ENCODE assay signal across 17 cellular contexts in the genomic region with DNA sequence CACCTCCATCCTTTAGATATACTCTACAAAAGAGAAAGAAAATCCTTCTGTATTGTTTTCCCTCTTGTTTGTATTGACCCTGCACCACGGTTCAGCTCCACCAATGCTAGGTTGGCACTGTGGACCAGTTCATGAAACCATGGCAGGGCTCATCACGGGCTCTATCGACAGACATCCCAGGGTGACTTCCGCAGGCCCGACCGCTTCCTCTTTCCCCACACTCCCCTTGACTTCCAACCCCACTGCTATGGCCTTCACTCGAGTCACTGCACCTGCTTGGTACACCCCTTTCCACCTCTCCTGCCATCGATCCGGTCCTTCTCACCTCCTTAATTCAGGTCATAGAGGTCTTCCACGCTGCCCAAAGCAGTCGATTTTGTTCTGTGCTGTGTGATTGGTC. TPM values are rescaled to one million over a fixed set of nuclear protein-coding genes. Genes with fewer than 3 reads are reported as not detected.
DNase-seq lines count a peak whose midpoint lies in the region; ATAC-seq and TF ChIP-seq lines count a peak whose summit lies in the region.
"Had no signal": no experiment of that assay in that cellular context is flagged by ENCODE, and none has a peak within 500 bp of the region (broad histone marks: within the 10 kb centered on the region; RNA-seq: fewer than 3 reads in every experiment).

No MANE protein-coding gene starts in this region.

- no peaks in the 10 kb centered on the region for H3K27me3 Mint-ChIP-seq in T-helper 1 cell treated with Interleukin-12 subunit alpha and Interleukin-12 subunit beta and Interleukin-4 antibody, amounts not matched to agents 30 μg/mL and 1 μg/mL, for 36 hours (ENCODE audit: low read depth)
- H3K27me3 Mint-ChIP-seq in brain, result no peaks in the 10 kb centered on the region

- TF ChIP-seq CTCF in Peyer's patch (IDR thresholded peaks at IDR 0.05), result no peak
- TF ChIP-seq CTCF in brain (conservative IDR thresholded peaks at IDR 0.05), result no peak

- peak overlapping the region in 2 of 4 donors; percentile 47 to 67 for H3K27ac ChIP-seq in Peyer's patch
- H3K27ac ChIP-seq: 22Rv1, PC-9 had no signal

- no peaks in the 10 kb centered on the region for H3K27me3 ChIP-seq in Peyer's patch

- H3K36me3 Mint-ChIP-seq in T-helper 1 cell treated with Interleukin-12 subunit alpha and Interleukin-12 subunit beta and Interleukin-4 antibody, amounts not matched to agents 30 μg/mL and 1 μg/mL, for 36 hours (ENCODE audit: low read depth), result peaks cover 38% of the 10 kb centered on the region
- peaks cover 43% of the 10 kb centered on the region for H3K36me3 Mint-ChIP-seq in brain
- H3K36me3 Mint-ChIP-seq in stimulated activated effector memory CD8-positive, alpha-beta T cell treated with anti-CD3 and anti-CD28 coated beads, Interleukin-12 subunit alpha, Interleukin-12 subunit beta, amount 100 ng/mL, for 72 hours, result peaks cover 96% of the 10 kb centered on the region

- peaks cover 0 to 16% (median 5%) of the 10 kb centered on the region in 4 donors for H3K4me1 ChIP-seq in Peyer's patch

- DNase-seq in T-helper 1 cell (no peak), Peyer's patch (peak in 2 of 3 donors; percentile 51 to 63)
- DNase-seq in stimulated activated effector memory CD8-positive, alpha-beta T cell treated with anti-CD3 and anti-CD28 coated beads, Interleukin-12 subunit alpha, Interleukin-12 subunit beta, amount 100 ng/mL, for 72 hours (ENCODE audit: low spot score in 2 of 2), result no peak
- DNase-seq: activated CD4-positive, alpha-beta T cell treated with anti-CD3 and anti-CD28 coated beads, Interleukin-2, amount 50 U/mL, for 48 hours; activated naive CD4-positive, alpha-beta T cell treated with anti-CD3 and anti-CD28 coated beads for 36 hours; GDM1; HCEC 1CT; hippocampal formation; left ventricle myocardium superior; NCI-H1092; PC-9 had no signal

- peaks cover 0 to 8% (median 0%) of the 10 kb centered on the region in 3 donors for H3K36me3 ChIP-seq in Peyer's patch

- H3K4me1 Mint-ChIP-seq in T-helper 1 cell treated with Interleukin-12 subunit alpha and Interleukin-12 subunit beta and Interleukin-4 antibody, amounts not matched to agents 30 μg/mL and 1 μg/mL, for 36 hours (ENCODE audit: low read depth), result peaks cover 29% of the 10 kb centered on the region
- H3K4me1 Mint-ChIP-seq in brain, result peaks cover 15% of the 10 kb centered on the region
- peaks cover 42% of the 10 kb centered on the region for H3K4me1 Mint-ChIP-seq in stimulated activated effector memory CD8-positive, alpha-beta T cell treated with anti-CD3 and anti-CD28 coated beads, Interleukin-12 subunit alpha, Interleukin-12 subunit beta, amount 100 ng/mL, for 72 hours

- H3K4me3 ChIP-seq in Peyer's patch, result no peak overlapping the region
- H3K4me3 ChIP-seq: PC-9 had no signal

- H3K27ac Mint-ChIP-seq in T-helper 1 cell treated with Interleukin-12 subunit alpha and Interleukin-12 subunit beta and Interleukin-4 antibody, amounts not matched to agents 30 μg/mL and 1 μg/mL, for 36 hours, result peak overlapping the region; percentile 91
- peak overlapping the region in 3 of 5 experiments; percentile 81 to 92 (median 87) for H3K27ac Mint-ChIP-seq in brain
- peak overlapping the region; percentile 93 for H3K27ac Mint-ChIP-seq in stimulated activated effector memory CD8-positive, alpha-beta T cell treated with anti-CD3 and anti-CD28 coated beads, Interleukin-12 subunit alpha, Interleukin-12 subunit beta, amount 100 ng/mL, for 72 hours

- TF ChIP-seq POLR2A in Peyer's patch (IDR thresholded peaks at IDR 0.05), result no peak

- no peak for ATAC-seq in stimulated activated effector memory CD8-positive, alpha-beta T cell treated with anti-CD3 and anti-CD28 coated beads, Interleukin-12 subunit alpha, Interleukin-12 subunit beta, amount 100 ng/mL, for 72 hours
- ATAC-seq in HG02759 (IDR thresholded peaks at IDR 0.05; ENCODE audit: unreplicated experiment) (no peak), HG02885 (IDR thresholded peaks at IDR 0.05; ENCODE audit: poor library complexity, unreplicated experiment) (no peak), HG03469 (IDR thresholded peaks at IDR 0.05; ENCODE audit: unreplicated experiment) (no peak)
- ATAC-seq: left ventricle myocardium superior had no signal

- H3K9me3 ChIP-seq in Peyer's patch, result no peaks in the 10 kb centered on the region

- H3K4me3 Mint-ChIP-seq in T-helper 1 cell treated with Interleukin-12 subunit alpha and Interleukin-12 subunit beta and Interleukin-4 antibody, amounts not matched to agents 30 μg/mL and 1 μg/mL, for 36 hours, result no peak overlapping the region
- no peak overlapping the region for H3K4me3 Mint-ChIP-seq in brain
- no peak overlapping the region for H3K4me3 Mint-ChIP-seq in stimulated activated effector memory CD8-positive, alpha-beta T cell treated with anti-CD3 and anti-CD28 coated beads, Interleukin-12 subunit alpha, Interleukin-12 subunit beta, amount 100 ng/mL, for 72 hours
- H3K4me3 Mint-ChIP-seq: activated naive CD4-positive, alpha-beta T cell treated with anti-CD3 and anti-CD28 coated beads for 36 hours had no signal

- no peaks in the 10 kb centered on the region for H3K9me3 Mint-ChIP-seq in T-helper 1 cell treated with Interleukin-12 subunit alpha and Interleukin-12 subunit beta and Interleukin-4 antibody, amounts not matched to agents 30 μg/mL and 1 μg/mL, for 36 hours
- no peaks in the 10 kb centered on the region for H3K9me3 Mint-ChIP-seq in brain
- no peaks in the 10 kb centered on the region for H3K9me3 Mint-ChIP-seq in stimulated activated effector memory CD8-positive, alpha-beta T cell treated with anti-CD3 and anti-CD28 coated beads, Interleukin-12 subunit alpha, Interleukin-12 subunit beta, amount 100 ng/mL, for 72 hours
- H3K9me3 Mint-ChIP-seq: activated naive CD4-positive, alpha-beta T cell treated with anti-CD3 and anti-CD28 coated beads for 36 hours had no signal

RNA-seq across cellular contexts. Expression of a gene that starts 21.2 kb away (rescaled TPM):
- total RNA-seq in Peyer's patch, result 1 to 10 TPM in 3 of 4 donors, under 1 TPM in 1; 0.57 to 2.8 (median 2.4) TPM
- 1.5 TPM for polyA plus RNA-seq in brain (ENCODE audit: insufficient read depth, low read depth, low replicate concordance)

RNA-seq across cellular contexts. Expression of a gene that starts 56.0 kb away (rescaled TPM):
- 10 to 100 TPM; 18.4 to 47.0 (median 25.4) TPM for total RNA-seq in Peyer's patch
- polyA plus RNA-seq in brain (ENCODE audit: insufficient read depth, low read depth, low replicate concordance), result 94.8 TPM

RNA-seq across cellular contexts. Expression of a gene that starts 59.5 kb away (rescaled TPM):
- 10 to 100 TPM in 3 of 4 donors, 1 to 10 TPM in 1; 4.2 to 12.1 (median 11.4) TPM for total RNA-seq in Peyer's patch
- 7.5 TPM for polyA plus RNA-seq in brain (ENCODE audit: insufficient read depth, low read depth, low replicate concordance)

Comparison
In these comparisons a context has a peak if more than half of its experiments do, and no peak if none do; other contexts are left out.
1. DNase-seq: peak in Peyer's patch (2 of 3); none in T-helper 1 cell (0 of 5) and stimulated activated effector memory CD8-positive, alpha-beta T cell treated with anti-CD3 and anti-CD28 coated beads, Interleukin-12 subunit alpha, Interleukin-12 subunit beta, amount 100 ng/mL, for 72 hours (0 of 2).
2. Peak in every context shown above with its lines, with median percentiles within 50 percentile points of each other: H3K27ac Mint-ChIP-seq.